In genomic region chr12:26723379-26724308, GRCh38 we compare ENCODE assay signal across 8 cellular contexts.
DNase-seq lines count a peak whose midpoint lies in the region; ATAC-seq and TF ChIP-seq lines count a peak whose summit lies in the region.
"Had no signal": no experiment of that assay in that cellular context is flagged by ENCODE, and none has a peak within 500 bp of the region (broad histone marks: within the 10 kb centered on the region; RNA-seq: fewer than 3 reads in every experiment).

No MANE protein-coding gene starts in this region.

- no peaks in the 10 kb centered on the region for H3K9me2 ChIP-seq in hepatocyte (replicated peaks; ENCODE audit: insufficient read depth)

- no peaks in the 10 kb centered on the region for H3K9me3 ChIP-seq in ascending aorta
- H3K9me3 ChIP-seq in hepatocyte (ENCODE audit: low read depth): no peaks in the 10 kb centered on the region
- no peaks in the 10 kb centered on the region for H3K9me3 ChIP-seq in suprapubic skin

- no peak overlapping the region for H3K4me3 ChIP-seq in ascending aorta
- no peak overlapping the region for H3K4me3 ChIP-seq in hepatocyte
- no peak overlapping the region for H3K4me3 ChIP-seq in suprapubic skin

- H4K20me1 ChIP-seq in hepatocyte (ENCODE audit: insufficient read depth, poor library complexity, severe bottlenecking): no peaks in the 10 kb centered on the region

- peaks cover 7% of the 10 kb centered on the region for H3K79me2 ChIP-seq in hepatocyte

- TF ChIP-seq EP300 in suprapubic skin (IDR thresholded peaks at IDR 0.05): no peak

- H3K4me1 ChIP-seq in ascending aorta: peaks cover 3 to 16% of the 10 kb centered on the region in 2 donors
- H3K4me1 ChIP-seq in hepatocyte (ENCODE audit: insufficient read depth): peaks cover 13% of the 10 kb centered on the region
- peaks cover 36% of the 10 kb centered on the region for H3K4me1 ChIP-seq in suprapubic skin

- H3K36me3 ChIP-seq in ascending aorta (no peaks in the 10 kb centered on the region), hepatocyte (replicated peaks; ENCODE audit: insufficient read depth, low read depth) (no peaks in the 10 kb centered on the region), suprapubic skin (no peaks in the 10 kb centered on the region)

- H3K27ac ChIP-seq in ascending aorta: peak overlapping the region; percentile 49 to 63
- peak overlapping the region; percentile 65 for H3K27ac ChIP-seq in hepatocyte
- H3K27ac ChIP-seq in suprapubic skin: peak overlapping the region; percentile 50

- WGBS in hepatocyte (ENCODE audit: low lambda C conversion rate, missing lambda C conversion rate): 74% methylated on average over 8 of the region's 8 CpGs
- 60% methylated on average over 8 of the region's 8 CpGs for WGBS in suprapubic skin

- peak overlapping the region; percentile 31 for H3K4me2 ChIP-seq in hepatocyte

- H3K27me3 ChIP-seq in ascending aorta: no peaks in the 10 kb centered on the region
- H3K27me3 ChIP-seq in hepatocyte: no peaks in the 10 kb centered on the region
- no peaks in the 10 kb centered on the region for H3K27me3 ChIP-seq in suprapubic skin

- intact Hi-C loops in ascending aorta (cut with DNase I): loop anchor here (5.0 kb wide), 1 partner anchor 109 kb away; the partner anchor contains the start of gene ITPR2

- no peak overlapping the region for H2AFZ ChIP-seq in hepatocyte

- TF ChIP-seq POLR2A in suprapubic skin (IDR thresholded peaks at IDR 0.05): no peak

- ATAC-seq in HG02870 (IDR thresholded peaks at IDR 0.05; ENCODE audit: unreplicated experiment) (peak; percentile 49), GM21367 (IDR thresholded peaks at IDR 0.05; ENCODE audit: unreplicated experiment) (no peak), HG03139 (IDR thresholded peaks at IDR 0.05; ENCODE audit: unreplicated experiment) (no peak)

- DNase-seq in ascending aorta (ENCODE audit: low spot score in 2 of 2): no peak
- no peak for DNase-seq in hepatocyte (ENCODE audit: low spot score)
- DNase-seq in suprapubic skin (ENCODE audit: low spot score in 2 of 2): no peak
- no peak for DNase-seq in NCI-H1092 (lab: John Stamatoyannopoulos, UW)
- DNase-seq: NCI-H1436 treated with DMSO at 0.1 percent for 48 hours had no signal

- TF ChIP-seq CTCF in ascending aorta (IDR thresholded peaks at IDR 0.05) (no peak), hepatocyte (IDR thresholded peaks at IDR 0.05; ENCODE audit: poor library complexity) (no peak), suprapubic skin (IDR thresholded peaks at IDR 0.05) (no peak)
